Comparison of ENCODE assay signal across 18 cellular contexts in the genomic region with DNA sequence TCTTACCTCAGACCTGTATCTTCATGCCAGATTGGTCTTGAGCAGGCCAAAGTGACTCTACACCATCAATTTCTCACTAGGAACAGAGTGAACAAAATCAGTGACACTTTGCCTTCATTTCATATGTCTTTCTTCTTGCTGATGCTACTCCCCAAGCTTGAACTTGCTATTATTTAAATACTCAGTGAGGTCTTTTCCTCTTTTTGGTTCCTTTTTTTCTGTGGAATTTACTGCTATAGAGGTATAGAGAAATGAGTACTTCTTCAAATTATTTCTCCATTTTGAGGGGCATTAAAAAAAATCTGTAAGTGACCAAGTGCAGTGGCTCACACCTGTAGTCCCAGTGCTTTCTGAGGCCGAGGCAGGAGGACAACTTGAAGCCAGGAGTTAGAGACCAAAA. TPM values are rescaled to one million over a fixed set of nuclear protein-coding genes. Genes with fewer than 3 reads are reported as not detected.
"Had no signal": no experiment of that assay in that cellular context is flagged by ENCODE, and none has a peak within 500 bp of the region (broad histone marks: within the 10 kb centered on the region; RNA-seq: fewer than 3 reads in every experiment).

A gene with protein sequence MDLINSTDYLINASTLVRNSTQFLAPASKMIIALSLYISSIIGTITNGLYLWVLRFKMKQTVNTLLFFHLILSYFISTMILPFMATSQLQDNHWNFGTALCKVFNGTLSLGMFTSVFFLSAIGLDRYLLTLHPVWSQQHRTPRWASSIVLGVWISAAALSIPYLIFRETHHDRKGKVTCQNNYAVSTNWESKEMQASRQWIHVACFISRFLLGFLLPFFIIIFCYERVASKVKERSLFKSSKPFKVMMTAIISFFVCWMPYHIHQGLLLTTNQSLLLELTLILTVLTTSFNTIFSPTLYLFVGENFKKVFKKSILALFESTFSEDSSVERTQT (minus strand): TSS at position 149 of the 400 bp plus-strand sequence. CDS start 4,074 bp downstream, outside the sequence.

- H3K36me3 ChIP-seq: gastroesophageal sphincter, left ventricle myocardium inferior, ovary, thyroid gland had no signal

- H3K27ac ChIP-seq: body of pancreas, gastroesophageal sphincter, hepatocyte, left ventricle myocardium inferior, ovary, thyroid gland had no signal

- H3K79me2 ChIP-seq: hepatocyte had no signal

- H3K36me3 Mint-ChIP-seq: activated naive CD4-positive, alpha-beta T cell treated with anti-CD3 and anti-CD28 coated beads, Interleukin-2, amount 50 U/mL, for 72 hours had no signal

- H3K4me1 Mint-ChIP-seq: central memory CD8-positive, alpha-beta T cell had no signal

- H3K27ac Mint-ChIP-seq: activated naive CD4-positive, alpha-beta T cell treated with anti-CD3 and anti-CD28 coated beads, Interleukin-2, amount 50 U/mL, for 72 hours; activated T-cell treated with anti-CD3 and anti-CD28 coated beads, Interleukin-2, amount 50 U/mL, for 24 hours; effector memory CD8-positive, alpha-beta T cell had no signal

- H3K4me3 Mint-ChIP-seq: activated T-cell treated with anti-CD3 and anti-CD28 coated beads, Interleukin-2, amount 50 U/mL, for 24 hours; central memory CD8-positive, alpha-beta T cell; effector memory CD8-positive, alpha-beta T cell had no signal

- DNase-seq: activated effector memory CD4-positive, alpha-beta T cell treated with Interleukin-2 at 50 U/mL for 16 hours; activated T-cell treated with anti-CD3 and anti-CD28 coated beads, Interleukin-2, amount 50 U/mL, for 24 hours; amniotic stem cell; body of pancreas; cortex of kidney; effector memory CD8-positive, alpha-beta T cell; kidney; left ventricle myocardium inferior; mesenchymal stem cell; ovary; stimulated activated CD4-positive, alpha-beta T cell treated with anti-CD3 and anti-CD28 coated beads, Interleukin-4, amount 100 ng/mL, for 24 hours; thyroid gland had no signal

- H3K27me3 ChIP-seq: body of pancreas, gastroesophageal sphincter, hepatocyte, ovary, thyroid gland had no signal

- H3K9me3 Mint-ChIP-seq: activated T-cell treated with anti-CD3 and anti-CD28 coated beads, Interleukin-2, amount 50 U/mL, for 24 hours; central memory CD8-positive, alpha-beta T cell; effector memory CD8-positive, alpha-beta T cell had no signal

- H2AFZ ChIP-seq: hepatocyte had no signal

- H3K4me1 ChIP-seq: body of pancreas, gastroesophageal sphincter, left ventricle myocardium inferior, thyroid gland had no signal

- H3K4me2 ChIP-seq: hepatocyte had no signal

- ATAC-seq: activated CD4-positive, CD25-positive, alpha-beta regulatory T cell treated with anti-CD3 and anti-CD28 coated beads, Interleukin-2, amount 50 U/mL, for 24 hours; activated naive CD4-positive, alpha-beta T cell treated with anti-CD3 and anti-CD28 coated beads, Interleukin-2, amount 50 U/mL, for 72 hours; body of pancreas; effector memory CD8-positive, alpha-beta T cell; gastroesophageal sphincter had no signal

- H3K9me3 ChIP-seq: body of pancreas, gastroesophageal sphincter, left ventricle myocardium inferior, thyroid gland had no signal

- H3K4me3 ChIP-seq: body of pancreas, gastroesophageal sphincter, hepatocyte, left ventricle myocardium inferior, ovary, thyroid gland had no signal

RNA-seq across cellular contexts. Expression of the gene that starts here (rescaled TPM):
- total RNA-seq: activated naive CD4-positive, alpha-beta T cell treated with anti-CD3 and anti-CD28 coated beads, Interleukin-2, amount 50 U/mL, for 72 hours; body of pancreas; epithelial cell of proximal tubule; gastroesophageal sphincter; hepatocyte; kidney; left ventricle myocardium inferior; ovary; thyroid gland had no signal
